In the genomic region with DNA sequence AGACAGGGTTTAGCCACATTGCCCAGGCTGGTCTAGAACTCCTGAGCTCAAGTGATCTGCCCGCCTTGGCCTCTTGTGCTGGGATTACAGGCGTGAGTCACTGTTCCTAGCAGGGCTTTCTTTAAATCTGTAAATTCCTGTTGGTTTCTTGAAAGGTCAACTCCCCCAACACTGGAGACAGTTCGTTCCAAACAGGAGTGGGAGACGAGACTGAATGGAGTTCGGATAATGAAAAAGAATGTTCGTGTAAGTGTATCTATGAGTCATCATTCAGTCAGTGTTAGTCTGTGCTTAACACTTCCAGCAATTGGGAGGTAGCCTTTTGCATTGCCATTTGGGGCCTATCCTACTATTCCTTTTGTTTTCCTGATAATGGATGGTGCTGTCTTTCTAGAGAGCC, we compare ENCODE assay signal across 11 cellular contexts. TPM values are rescaled to one million over a fixed set of nuclear protein-coding genes. Genes with fewer than 3 reads are reported as not detected.
DNase-seq lines count a peak whose midpoint lies in the region; ATAC-seq lines count a peak whose summit lies in the region.
"Had no signal": no experiment of that assay in that cellular context is flagged by ENCODE, and none has a peak within 500 bp of the region (broad histone marks: within the 10 kb centered on the region; RNA-seq: fewer than 3 reads in every experiment).

No MANE protein-coding gene starts in this region.

- no peak for ATAC-seq in stimulated activated effector memory CD8-positive, alpha-beta T cell treated with anti-CD3 and anti-CD28 coated beads, Interleukin-12 subunit alpha, Interleukin-12 subunit beta, amount 100 ng/mL, for 72 hours
- ATAC-seq in HG02885 (IDR thresholded peaks at IDR 0.05; ENCODE audit: poor library complexity, unreplicated experiment) (no peak), GM19351 (IDR thresholded peaks at IDR 0.05; ENCODE audit: unreplicated experiment) (no peak)
- ATAC-seq: activated naive CD8-positive, alpha-beta T cell treated with anti-CD3 and anti-CD28 coated beads, Interleukin-2, amount 50 U/mL, for 24 hours; GM23338; HepG2 had no signal

- H3K9me2 ChIP-seq in GM23248 (ENCODE audit: insufficient read depth): no peaks in the 10 kb centered on the region

- H3K9ac ChIP-seq in GM23248: peak overlapping the region; percentile 34

- H3K4me3 ChIP-seq in GM23248: no peak overlapping the region
- H3K4me3 ChIP-seq: GM23338 had no signal

- peaks cover 28% of the 10 kb centered on the region for H3K4me1 ChIP-seq in GM23248 (ENCODE audit: insufficient read depth)

- peak overlapping the region; percentile 80 for H3K27ac ChIP-seq in GM23248

- peak; percentile 96 for DNase-seq in GM23248
- DNase-seq in T1000 (lab: John Stamatoyannopoulos, UW): peak; percentile 53
- DNase-seq in foreskin melanocyte: peak; percentile 94
- no peak for DNase-seq in stimulated activated effector memory CD8-positive, alpha-beta T cell treated with anti-CD3 and anti-CD28 coated beads, Interleukin-12 subunit alpha, Interleukin-12 subunit beta, amount 100 ng/mL, for 72 hours (ENCODE audit: low spot score in 2 of 2)
- no peak for DNase-seq in mesenteric fat pad (ENCODE audit: low spot score)
- DNase-seq: activated naive CD8-positive, alpha-beta T cell treated with anti-CD3 and anti-CD28 coated beads, Interleukin-2, amount 50 U/mL, for 24 hours; NCI-H82 had no signal

- peaks cover 11% of the 10 kb centered on the region for H3K4me1 Mint-ChIP-seq in stimulated activated effector memory CD8-positive, alpha-beta T cell treated with anti-CD3 and anti-CD28 coated beads, Interleukin-12 subunit alpha, Interleukin-12 subunit beta, amount 100 ng/mL, for 72 hours
- H3K4me1 Mint-ChIP-seq: GM23338 had no signal

- no peak overlapping the region for H3K4me3 Mint-ChIP-seq in stimulated activated effector memory CD8-positive, alpha-beta T cell treated with anti-CD3 and anti-CD28 coated beads, Interleukin-12 subunit alpha, Interleukin-12 subunit beta, amount 100 ng/mL, for 72 hours
- H3K4me3 Mint-ChIP-seq: activated naive CD8-positive, alpha-beta T cell treated with anti-CD3 and anti-CD28 coated beads, Interleukin-2, amount 50 U/mL, for 24 hours; GM23338 had no signal

- H3F3A ChIP-seq in GM23248 (ENCODE audit: insufficient read depth): peaks cover 34% of the 10 kb centered on the region

- no peaks in the 10 kb centered on the region for H4K20me1 ChIP-seq in GM23248 (ENCODE audit: insufficient read depth)

- H3K9me3 Mint-ChIP-seq in stimulated activated effector memory CD8-positive, alpha-beta T cell treated with anti-CD3 and anti-CD28 coated beads, Interleukin-12 subunit alpha, Interleukin-12 subunit beta, amount 100 ng/mL, for 72 hours: no peaks in the 10 kb centered on the region
- H3K9me3 Mint-ChIP-seq: activated naive CD8-positive, alpha-beta T cell treated with anti-CD3 and anti-CD28 coated beads, Interleukin-2, amount 50 U/mL, for 24 hours; GM23338 had no signal

- peaks cover 23% of the 10 kb centered on the region for H3K36me3 ChIP-seq in GM23248 (ENCODE audit: low read depth)

- H2AFZ ChIP-seq in GM23248: no peak overlapping the region
- H2AFZ ChIP-seq: GM23338 had no signal

- WGBS in GM23248 (ENCODE audit: low coverage in 1 of 2, low lambda C conversion rate in 2 of 2, missing lambda C conversion rate in 2 of 2), 2 experiments: 0 to 1% methylated on average over 6 of the region's 6 CpGs

- no peaks in the 10 kb centered on the region for H3K79me2 ChIP-seq in GM23248 (ENCODE audit: insufficient read depth)

- no peaks in the 10 kb centered on the region for H3K27me3 ChIP-seq in GM23248 (replicated peaks; ENCODE audit: insufficient read depth)

- H3K27ac Mint-ChIP-seq in stimulated activated effector memory CD8-positive, alpha-beta T cell treated with anti-CD3 and anti-CD28 coated beads, Interleukin-12 subunit alpha, Interleukin-12 subunit beta, amount 100 ng/mL, for 72 hours: peak overlapping the region; percentile 85
- H3K27ac Mint-ChIP-seq: activated naive CD8-positive, alpha-beta T cell treated with anti-CD3 and anti-CD28 coated beads, Interleukin-2, amount 50 U/mL, for 24 hours; GM23338 had no signal

- H3K36me3 Mint-ChIP-seq in stimulated activated effector memory CD8-positive, alpha-beta T cell treated with anti-CD3 and anti-CD28 coated beads, Interleukin-12 subunit alpha, Interleukin-12 subunit beta, amount 100 ng/mL, for 72 hours: peaks cover 42% of the 10 kb centered on the region

- in situ Hi-C loops in GM23248 (cut with MboI): no loop called here

- H3K9me3 ChIP-seq in GM23248 (ENCODE audit: low read depth): no peaks in the 10 kb centered on the region

- peak overlapping the region; percentile 33 for H3K4me2 ChIP-seq in GM23248 (ENCODE audit: unreplicated experiment)
- H3K4me2 ChIP-seq: GM23338 had no signal

RNA-seq across cellular contexts. Expression of gene BACE1-AS, which starts 10.0 kb away (rescaled TPM):
- total RNA-seq in GM23248 (2014; rRNA removed; shearing (Covaris generic)): 1.5 and 3.2 TPM in 2 replicates
- 6.6 and 7.0 TPM in 2 replicates for polyA plus RNA-seq in GM23248 (2016; fragmentation: Nextera tagmentation; extraction: Ambion mirVana)
- 6.6 TPM for total RNA-seq in mesenteric fat pad

RNA-seq across cellular contexts. Expression of gene BACE1, which starts 34.9 kb away (rescaled TPM):
- total RNA-seq in GM23248 (2014; rRNA removed; shearing (Covaris generic)): 40.5 and 45.8 TPM in 2 replicates
- polyA plus RNA-seq in GM23248 (2016; fragmentation: Nextera tagmentation; extraction: Ambion mirVana): 14.4 and 15.0 TPM in 2 replicates
- 25.5 TPM for total RNA-seq in mesenteric fat pad

RNA-seq across cellular contexts. Expression of gene CEP164, which starts 46.5 kb away (rescaled TPM):
- total RNA-seq in GM23248 (2014; rRNA removed; shearing (Covaris generic)): 30.9 and 48.2 TPM in 2 replicates
- 20.0 and 20.3 TPM in 2 replicates for polyA plus RNA-seq in GM23248 (2016; fragmentation: Nextera tagmentation; extraction: Ambion mirVana)
- total RNA-seq in mesenteric fat pad: 19.2 TPM

RNA-seq across cellular contexts. Expression of gene RNF214, which starts 48.7 kb away (rescaled TPM):
- total RNA-seq in GM23248 (2014; rRNA removed; shearing (Covaris generic)): 5.8 and 13.9 TPM in 2 replicates
- 11.3 and 12.6 TPM in 2 replicates for polyA plus RNA-seq in GM23248 (2016; fragmentation: Nextera tagmentation; extraction: Ambion mirVana)
- total RNA-seq in mesenteric fat pad: 21.9 TPM

RNA-seq across cellular contexts. Expression of gene PCSK7, which starts 49.3 kb away (rescaled TPM):
- total RNA-seq in GM23248 (2014; rRNA removed; shearing (Covaris generic)): 58.8 and 68.7 TPM in 2 replicates
- 29.7 and 31.6 TPM in 2 replicates for polyA plus RNA-seq in GM23248 (2016; fragmentation: Nextera tagmentation; extraction: Ambion mirVana)
- 68.1 TPM for total RNA-seq in mesenteric fat pad

Comparison
In these comparisons a context has a peak if more than half of its experiments do, and no peak if none do; other contexts are left out.
1. DNase-seq: peak in GM23248 (single experiment), T1000 (single experiment) and foreskin melanocyte (single experiment); none in stimulated activated effector memory CD8-positive, alpha-beta T cell treated with anti-CD3 and anti-CD28 coated beads, Interleukin-12 subunit alpha, Interleukin-12 subunit beta, amount 100 ng/mL, for 72 hours (0 of 2) and mesenteric fat pad (single experiment).